17 cellular contexts compared by ENCODE assay signal in the genomic region with DNA sequence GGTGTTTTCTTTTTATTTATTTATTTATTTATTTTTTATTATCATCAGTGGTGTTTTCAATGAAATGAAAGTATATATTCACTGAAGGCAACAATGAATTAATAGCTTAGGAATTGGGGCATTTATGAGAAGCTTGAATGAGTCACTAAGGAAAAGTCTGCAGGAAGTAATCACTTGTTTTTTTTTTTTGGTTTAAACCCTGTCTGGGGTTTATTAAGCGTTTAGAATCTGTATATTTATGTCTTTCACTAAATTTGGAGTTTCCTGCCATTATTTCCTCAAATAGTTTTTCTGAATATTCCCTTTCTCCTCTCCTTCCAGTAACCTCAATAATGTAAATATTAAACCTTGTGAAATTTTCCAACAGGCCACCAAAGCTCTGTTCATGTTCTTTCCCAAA.
"Had no signal": no experiment of that assay in that cellular context is flagged by ENCODE, and none has a peak within 500 bp of the region (broad histone marks: within the 10 kb centered on the region; RNA-seq: fewer than 3 reads in every experiment).

No MANE protein-coding gene starts in this region.

- H3K27me3 Mint-ChIP-seq: activated naive CD8-positive, alpha-beta T cell treated with anti-CD3 and anti-CD28 coated beads for 36 hours; stimulated activated naive CD8-positive, alpha-beta T cell treated with anti-CD3 and anti-CD28 coated beads, Interleukin-15, amount 100 ng/mL, for 72 hours had no signal

- H3K4me1 ChIP-seq: breast epithelium, testis, upper lobe of left lung had no signal

- H3K4me1 Mint-ChIP-seq: activated naive CD8-positive, alpha-beta T cell treated with anti-CD3 and anti-CD28 coated beads for 36 hours; stimulated activated naive CD8-positive, alpha-beta T cell treated with anti-CD3 and anti-CD28 coated beads, Interleukin-15, amount 100 ng/mL, for 72 hours had no signal

- H3K4me3 ChIP-seq: breast epithelium, testis, upper lobe of left lung had no signal

- ATAC-seq: activated CD8-positive, alpha-beta T cell treated with anti-CD3 and anti-CD28 coated beads, Interleukin-2, amount 10 ng/mL, durations not matched to agents 7 days and 5 days; esophagus mucosa; right cardiac atrium; stimulated activated naive CD8-positive, alpha-beta T cell treated with anti-CD3 and anti-CD28 coated beads, Interleukin-15, amount 100 ng/mL, for 72 hours; WTC11 had no signal

- H3K4me3 Mint-ChIP-seq: activated CD8-positive, alpha-beta T cell treated with anti-CD3 and anti-CD28 coated beads, Interleukin-2, amount 10 ng/mL, durations not matched to agents 7 days and 5 days; activated naive CD8-positive, alpha-beta T cell treated with anti-CD3 and anti-CD28 coated beads for 36 hours; activated T-helper 1 cell treated with anti-CD3 and anti-CD28 coated beads, Interleukin-12 subunit alpha, Interleukin-12 subunit beta, Interleukin-2, Interleukin-4 antibody, amounts not matched to agents 30 ng/mL and 10 ng/mL and 1 ng/mL, durations not matched to agents 14 hours and 24 hours and 36 hours; nephron; stimulated activated naive CD8-positive, alpha-beta T cell treated with anti-CD3 and anti-CD28 coated beads, Interleukin-15, amount 100 ng/mL, for 72 hours; WTC11 had no signal

- DNase-seq: activated CD4-positive, alpha-beta T cell treated with anti-CD3 and anti-CD28 coated beads for 4 hours; activated CD8-positive, alpha-beta memory T cell treated with anti-CD3 and anti-CD28 coated beads, Interleukin-2, amount 50 U/mL, for 48 hours; activated CD8-positive, alpha-beta T cell treated with anti-CD3 and anti-CD28 coated beads, Interleukin-2, amount 10 ng/mL, durations not matched to agents 7 days and 5 days; activated naive CD8-positive, alpha-beta T cell treated with anti-CD3 and anti-CD28 coated beads for 36 hours; hippocampal formation; nucleus accumbens; posterior cingulate gyrus; right cardiac atrium; stimulated activated naive CD8-positive, alpha-beta T cell treated with anti-CD3 and anti-CD28 coated beads, Interleukin-15, amount 100 ng/mL, for 72 hours; SW 1271; testis; upper lobe of left lung had no signal

- H3K36me3 ChIP-seq: breast epithelium had no signal

- H3K9me3 ChIP-seq: testis had no signal

- H3K27me3 ChIP-seq: breast epithelium, testis, upper lobe of left lung had no signal

- H3K27ac Mint-ChIP-seq: activated CD8-positive, alpha-beta T cell treated with anti-CD3 and anti-CD28 coated beads, Interleukin-2, amount 10 ng/mL, durations not matched to agents 7 days and 5 days; activated naive CD8-positive, alpha-beta T cell treated with anti-CD3 and anti-CD28 coated beads for 36 hours; activated T-helper 1 cell treated with anti-CD3 and anti-CD28 coated beads, Interleukin-12 subunit alpha, Interleukin-12 subunit beta, Interleukin-2, Interleukin-4 antibody, amounts not matched to agents 30 ng/mL and 10 ng/mL and 1 ng/mL, durations not matched to agents 14 hours and 24 hours and 36 hours; nephron; stimulated activated naive CD8-positive, alpha-beta T cell treated with anti-CD3 and anti-CD28 coated beads, Interleukin-15, amount 100 ng/mL, for 72 hours; WTC11 had no signal

- H3K27ac ChIP-seq: breast epithelium, testis, upper lobe of left lung had no signal
